ENCODE assay signal across 15 cellular contexts in the genomic region with DNA sequence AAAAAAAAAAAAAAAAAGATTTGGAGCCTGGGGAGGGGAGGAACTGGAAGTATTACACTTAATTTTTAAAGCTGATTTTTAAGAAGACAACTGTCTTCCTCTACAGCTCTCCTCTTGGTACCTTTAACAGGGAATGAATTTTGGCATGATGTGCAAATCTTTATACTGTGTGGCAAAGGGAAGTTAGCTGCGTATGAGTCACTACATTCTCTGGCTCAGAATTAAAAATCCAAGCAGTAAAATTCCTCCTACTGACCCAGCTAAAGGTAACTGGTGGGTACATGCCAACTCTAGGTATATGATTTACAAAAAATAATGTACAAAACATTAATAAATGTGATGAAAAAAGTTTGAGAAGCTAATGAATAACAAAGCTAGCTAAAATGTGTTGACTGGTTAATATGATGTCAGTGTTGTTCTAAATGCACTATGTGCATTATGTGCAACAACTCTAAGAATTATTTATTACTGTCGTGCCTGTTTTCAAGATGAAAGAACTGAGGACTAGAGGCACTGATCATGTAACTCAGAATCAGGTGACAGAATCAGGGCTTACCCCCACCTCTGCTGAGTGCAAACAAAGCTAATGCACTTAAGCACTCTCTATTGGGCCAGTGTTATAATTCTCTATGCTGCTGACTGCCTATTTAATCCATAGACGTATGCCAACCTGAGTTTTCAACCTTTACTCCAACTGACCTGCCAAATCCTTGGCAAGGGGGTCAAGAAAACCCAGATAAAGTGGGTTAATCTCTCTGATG.
"Had no signal": no experiment of that assay in that cellular context is flagged by ENCODE, and none has a peak within 500 bp of the region (broad histone marks: within the 10 kb centered on the region; RNA-seq: fewer than 3 reads in every experiment).

No MANE protein-coding gene starts in this region.

- H3K9me3 ChIP-seq: esophagus muscularis mucosa, right lobe of liver, transverse colon had no signal

- ATAC-seq: activated CD8-positive, alpha-beta T cell treated with anti-CD3 and anti-CD28 coated beads, Interleukin-2, amount 10 ng/mL, durations not matched to agents 7 days and 5 days; naive thymus-derived CD4-positive, alpha-beta T cell; right lobe of liver; stimulated activated memory B cell treated with anti-CD40 and anti-IgM and Interleukin-4, amounts not matched to agents 10 μg/mL and 1 μg/mL and 100 μg/mL, for 72 hours; WTC11 had no signal

- H3K36me3 ChIP-seq: cardiac muscle cell, esophagus muscularis mucosa, right lobe of liver, spleen, transverse colon had no signal

- H3K27me3 ChIP-seq: cardiac muscle cell, esophagus muscularis mucosa, right lobe of liver, spleen, transverse colon had no signal

- H3K4me3 ChIP-seq: cardiac muscle cell, esophagus muscularis mucosa, right lobe of liver, spleen, transverse colon had no signal

- H3K4me1 ChIP-seq: esophagus muscularis mucosa, right lobe of liver, spleen, transverse colon had no signal

- DNase-seq: activated CD4-positive, alpha-beta T cell treated with anti-CD3 and anti-CD28 coated beads for 48 hours; activated CD8-positive, alpha-beta memory T cell treated with anti-CD3 and anti-CD28 coated beads, Interleukin-2, amount 50 U/mL, for 48 hours; activated CD8-positive, alpha-beta T cell treated with anti-CD3 and anti-CD28 coated beads, Interleukin-2, amount 10 ng/mL, durations not matched to agents 7 days and 5 days; aorta; foreskin fibroblast; glutamatergic neuron; naive thymus-derived CD4-positive, alpha-beta T cell; right lobe of liver; spleen; stimulated activated CD4-positive, alpha-beta T cell treated with anti-CD3 and anti-CD28 coated beads, Interleukin-1b, Interleukin-23, amount 100 ng/mL, for 48 hours; transverse colon had no signal

- H3K27ac ChIP-seq: cardiac muscle cell, esophagus muscularis mucosa, right lobe of liver, spleen, transverse colon had no signal
